ENCODE assay signal across 17 cellular contexts in genomic region chr18:57976230-57976773, GRCh38.
A peak's percentile ranks its signal among the peaks of the same experiment; 100 is the strongest.
DNase-seq lines count a peak whose midpoint lies in the region; ATAC-seq and TF ChIP-seq lines count a peak whose summit lies in the region.
"Had no signal": no experiment of that assay in that cellular context is flagged by ENCODE, and none has a peak within 500 bp of the region (broad histone marks: within the 10 kb centered on the region; RNA-seq: fewer than 3 reads in every experiment).

No MANE protein-coding gene starts in this region.

- H3K27me3 ChIP-seq in OCI-LY3 (ENCODE audit: low read depth, low read length) (no peaks in the 10 kb centered on the region), mesenchymal stem cell (ENCODE audit: control insufficient read depth in 1 of 2, insufficient read depth in 1 of 2, low read length in 2 of 2) (peaks cover 0 to 7% of the 10 kb centered on the region in 2 experiments), osteoblast (ENCODE audit: insufficient read depth, low read length) (peaks cover 46% of the 10 kb centered on the region)

- H3K9me3 ChIP-seq in OCI-LY3 (ENCODE audit: insufficient read depth, low read length) (no peaks in the 10 kb centered on the region), mesenchymal stem cell (ENCODE audit: control insufficient read depth, low read length) (no peaks in the 10 kb centered on the region), osteoblast (ENCODE audit: low read depth, low read length) (no peaks in the 10 kb centered on the region)
- H3K9me3 ChIP-seq: left ventricle myocardium inferior had no signal

- peak overlapping the region; percentile 72 for H3K4me2 ChIP-seq in OCI-LY3 (ENCODE audit: low read length)
- no peak overlapping the region for H3K4me2 ChIP-seq in mesenchymal stem cell (ENCODE audit: low read length, poor library complexity, severe bottlenecking)
- H3K4me2 ChIP-seq in osteoblast (ENCODE audit: insufficient read depth, low read length) = no peak overlapping the region

- no peak overlapping the region for H3K23ac ChIP-seq in mesenchymal stem cell (ENCODE audit: low read length in 2 of 2)

- no CpG with 5 or more reads among the region's 2 CpGs for WGBS in mesenchymal stem cell

- POLR2A ChIA-PET in activated CD4-positive, alpha-beta T cell treated with anti-CD3 and anti-CD28 coated beads, Interleukin-2, amount 10 ng/mL, durations not matched to agents 7 days and 5 days (lab: Charles Lee) = no interaction called here

- intact Hi-C loops in Calu3 (cut with micrococcal nuclease; ENCODE audit: unreplicated experiment) = no loop called here

- no peak overlapping the region for H2AK5ac ChIP-seq in mesenchymal stem cell (ENCODE audit: low read length, severe bottlenecking)

- H3K4me1 Mint-ChIP-seq in Calu3 (ENCODE audit: low read depth, unreplicated experiment) = peaks cover 12% of the 10 kb centered on the region
- H3K4me1 Mint-ChIP-seq in activated CD4-positive, alpha-beta T cell treated with anti-CD3 and anti-CD28 coated beads, Interleukin-2, amount 10 ng/mL, durations not matched to agents 7 days and 5 days = peaks cover 5% of the 10 kb centered on the region
- H3K4me1 Mint-ChIP-seq: activated naive CD4-positive, alpha-beta T cell treated with anti-CD3 and anti-CD28 coated beads, Interleukin-2, amount 50 U/mL, for 24 hours had no signal

- peak overlapping the region; percentile 22; the same call in 1 of the 2 replicates for H3K27ac ChIP-seq in OCI-LY3 (ENCODE audit: low read length)
- peak overlapping the region; percentile 44 for H3K27ac ChIP-seq in mesenchymal stem cell (ENCODE audit: low read length, poor library complexity, severe bottlenecking)
- no peak overlapping the region for H3K27ac ChIP-seq in osteoblast (ENCODE audit: low read depth, low read length)
- H3K27ac ChIP-seq: left ventricle myocardium inferior had no signal

- H2BK120ac ChIP-seq in mesenchymal stem cell (ENCODE audit: low read depth, low read length) = no peak overlapping the region

- H3K4me1 ChIP-seq in OCI-LY3 (ENCODE audit: low read length) = peaks cover 15% of the 10 kb centered on the region
- H3K4me1 ChIP-seq in mesenchymal stem cell (ENCODE audit: control insufficient read depth, insufficient read depth, low read depth, low read length) = peaks cover 3% of the 10 kb centered on the region
- no peaks in the 10 kb centered on the region for H3K4me1 ChIP-seq in osteoblast (ENCODE audit: insufficient read depth, low read length)
- H3K4me1 ChIP-seq: left ventricle myocardium inferior had no signal

- TF ChIP-seq CTCF in Calu3 (IDR thresholded peaks at IDR 0.05; ENCODE audit: unreplicated experiment) (no peak), OCI-LY3 (IDR thresholded peaks at IDR 0.05; ENCODE audit: low read depth, low read length) (no peak), osteoblast (IDR thresholded peaks at IDR 0.05; ENCODE audit: extremely low read depth, low read depth, low read length) (no peak)

- H3K27ac Mint-ChIP-seq in Calu3 (ENCODE audit: unreplicated experiment) = peak overlapping the region; percentile 17
- no peak overlapping the region for H3K27ac Mint-ChIP-seq in activated CD4-positive, alpha-beta T cell treated with anti-CD3 and anti-CD28 coated beads, Interleukin-2, amount 10 ng/mL, durations not matched to agents 7 days and 5 days
- H3K27ac Mint-ChIP-seq: activated CD8-positive, alpha-beta memory T cell treated with anti-CD3 and anti-CD28 coated beads, Interleukin-2, amount 10 ng/mL, durations not matched to agents 7 days and 5 days; activated naive CD4-positive, alpha-beta T cell treated with anti-CD3 and anti-CD28 coated beads, Interleukin-2, amount 50 U/mL, for 24 hours; stimulated activated naive CD8-positive, alpha-beta T cell treated with anti-CD3 and anti-CD28 coated beads, Interleukin-15, Interleukin-2, amounts not matched to agents 100 ng/mL and 50 ng/mL, for 24 hours had no signal

- no peaks in the 10 kb centered on the region for H3K79me2 ChIP-seq in OCI-LY3 (ENCODE audit: low read length)
- no peaks in the 10 kb centered on the region for H3K79me2 ChIP-seq in osteoblast (ENCODE audit: insufficient read depth, low read length)

- no peak overlapping the region for H3K4ac ChIP-seq in mesenchymal stem cell (ENCODE audit: low read depth in 1 of 2, low read length in 2 of 2)

- no peak for DNase-seq in Calu3
- no peak for DNase-seq in mesenchymal stem cell
- no peak for DNase-seq in AG08396 (ENCODE audit: low spot score)
- DNase-seq in activated CD4-positive, alpha-beta T cell treated with anti-CD3 and anti-CD28 coated beads, Interleukin-2, amount 10 ng/mL, durations not matched to agents 7 days and 5 days = no peak
- no peak for DNase-seq in osteoblast (ENCODE audit: insufficient read length, low spot score, missing footprints)
- DNase-seq: activated CD8-positive, alpha-beta memory T cell treated with anti-CD3 and anti-CD28 coated beads, Interleukin-2, amount 10 ng/mL, durations not matched to agents 7 days and 5 days; effector CD4-positive, alpha-beta T cell; GDM1; left ventricle myocardium inferior; NCI-H1105; NCI-H2227 treated with DMSO at 0.1 percent for 48 hours had no signal

- H3K18ac ChIP-seq in mesenchymal stem cell (ENCODE audit: low read depth in 1 of 2, low read length in 2 of 2) = no peak overlapping the region

- no peak overlapping the region for H2BK5ac ChIP-seq in mesenchymal stem cell (ENCODE audit: low read depth, low read length, poor library complexity, severe bottlenecking)

- H4K91ac ChIP-seq in mesenchymal stem cell (ENCODE audit: low read length) = no peak overlapping the region

- H3K4me3 Mint-ChIP-seq in Calu3 (ENCODE audit: low read depth, unreplicated experiment) = no peak overlapping the region
- no peak overlapping the region for H3K4me3 Mint-ChIP-seq in activated CD4-positive, alpha-beta T cell treated with anti-CD3 and anti-CD28 coated beads, Interleukin-2, amount 10 ng/mL, durations not matched to agents 7 days and 5 days
- H3K4me3 Mint-ChIP-seq: activated CD8-positive, alpha-beta memory T cell treated with anti-CD3 and anti-CD28 coated beads, Interleukin-2, amount 10 ng/mL, durations not matched to agents 7 days and 5 days; activated naive CD4-positive, alpha-beta T cell treated with anti-CD3 and anti-CD28 coated beads, Interleukin-2, amount 50 U/mL, for 24 hours; stimulated activated naive CD8-positive, alpha-beta T cell treated with anti-CD3 and anti-CD28 coated beads, Interleukin-15, Interleukin-2, amounts not matched to agents 100 ng/mL and 50 ng/mL, for 24 hours had no signal

- no peaks in the 10 kb centered on the region for H3K36me3 Mint-ChIP-seq in Calu3 (ENCODE audit: insufficient read depth, unreplicated experiment)
- H3K36me3 Mint-ChIP-seq in activated CD4-positive, alpha-beta T cell treated with anti-CD3 and anti-CD28 coated beads, Interleukin-2, amount 10 ng/mL, durations not matched to agents 7 days and 5 days (ENCODE audit: low read depth) = no peaks in the 10 kb centered on the region
- H3K36me3 Mint-ChIP-seq: activated CD8-positive, alpha-beta memory T cell treated with anti-CD3 and anti-CD28 coated beads, Interleukin-2, amount 10 ng/mL, durations not matched to agents 7 days and 5 days; activated naive CD4-positive, alpha-beta T cell treated with anti-CD3 and anti-CD28 coated beads, Interleukin-2, amount 50 U/mL, for 24 hours had no signal

- CTCF ChIA-PET in Calu3 (lab: Charles Lee) = interaction anchor here (0.6 to 1.1 kb wide), 2 partner anchors 67 to 196 kb away, joined by 3 to 4 read pairs; partner anchors contain the start of gene NEDD4L
- CTCF ChIA-PET in activated CD4-positive, alpha-beta T cell treated with anti-CD3 and anti-CD28 coated beads, Interleukin-2, amount 10 ng/mL, durations not matched to agents 7 days and 5 days (lab: Charles Lee) = no interaction called here

- H3K9ac ChIP-seq in OCI-LY3 (ENCODE audit: low read length) (peak overlapping the region; percentile 23), mesenchymal stem cell (ENCODE audit: low read length) (peak overlapping the region; percentile 14)

- no TSS peak for BruUV-seq in Calu3 (replicated peaks; lab: Mats Ljungman, UMichigan)

- H3K14ac ChIP-seq in mesenchymal stem cell (ENCODE audit: low read length in 2 of 2) = no peak overlapping the region

- H2AFZ ChIP-seq in OCI-LY3 (ENCODE audit: low read depth, low read length) (peak overlapping the region; percentile 79), mesenchymal stem cell (ENCODE audit: low read depth, low read length) (no peak overlapping the region), osteoblast (ENCODE audit: low read length) (no peak overlapping the region)

- no peaks in the 10 kb centered on the region for H3K79me1 ChIP-seq in mesenchymal stem cell (replicated peaks; ENCODE audit: low read length, poor library complexity, severe bottlenecking)

- peak; percentile 72 for ATAC-seq in GM21381 (IDR thresholded peaks at IDR 0.05; ENCODE audit: unreplicated experiment)
- no peak for ATAC-seq in GM21825 (IDR thresholded peaks at IDR 0.05; ENCODE audit: unreplicated experiment)
- ATAC-seq: activated CD8-positive, alpha-beta memory T cell treated with anti-CD3 and anti-CD28 coated beads, Interleukin-2, amount 10 ng/mL, durations not matched to agents 7 days and 5 days; Panc1 had no signal

- H4K20me1 ChIP-seq in OCI-LY3 (ENCODE audit: insufficient read depth, low read length) (no peaks in the 10 kb centered on the region), osteoblast (ENCODE audit: insufficient read depth, low read length) (no peaks in the 10 kb centered on the region)

- H3K4me3 ChIP-seq in OCI-LY3 (ENCODE audit: low read length) = peak overlapping the region; percentile 58
- H3K4me3 ChIP-seq in mesenchymal stem cell (ENCODE audit: insufficient read depth in 1 of 2, low read depth in 1 of 2, low read length in 2 of 2) = peak overlapping the region in 1 of 2 experiments; percentile 30
- no peak overlapping the region for H3K4me3 ChIP-seq in osteoblast (ENCODE audit: insufficient read depth, low read length)
- H3K4me3 ChIP-seq: left ventricle myocardium inferior had no signal

- no peak overlapping the region for H2BK15ac ChIP-seq in mesenchymal stem cell (ENCODE audit: low read depth, poor library complexity, severe bottlenecking)

- H3K9me3 Mint-ChIP-seq in Calu3 (ENCODE audit: low read depth, unreplicated experiment) = no peaks in the 10 kb centered on the region
- no peaks in the 10 kb centered on the region for H3K9me3 Mint-ChIP-seq in activated CD4-positive, alpha-beta T cell treated with anti-CD3 and anti-CD28 coated beads, Interleukin-2, amount 10 ng/mL, durations not matched to agents 7 days and 5 days
- H3K9me3 Mint-ChIP-seq: activated naive CD4-positive, alpha-beta T cell treated with anti-CD3 and anti-CD28 coated beads, Interleukin-2, amount 50 U/mL, for 24 hours; stimulated activated naive CD8-positive, alpha-beta T cell treated with anti-CD3 and anti-CD28 coated beads, Interleukin-15, Interleukin-2, amounts not matched to agents 100 ng/mL and 50 ng/mL, for 24 hours had no signal

- H3K27me3 Mint-ChIP-seq in Calu3 (ENCODE audit: unreplicated experiment) = no peaks in the 10 kb centered on the region
- peaks cover 11% of the 10 kb centered on the region for H3K27me3 Mint-ChIP-seq in activated CD4-positive, alpha-beta T cell treated with anti-CD3 and anti-CD28 coated beads, Interleukin-2, amount 10 ng/mL, durations not matched to agents 7 days and 5 days

- H4K8ac ChIP-seq in mesenchymal stem cell (ENCODE audit: low read length) = no peak overlapping the region

- no peaks in the 10 kb centered on the region for H3K36me3 ChIP-seq in OCI-LY3 (replicated peaks; ENCODE audit: low read depth, low read length)
- H3K36me3 ChIP-seq in mesenchymal stem cell (ENCODE audit: control insufficient read depth in 1 of 2, insufficient read depth in 2 of 2, low read depth in 1 of 2, low read length in 2 of 2) = no peaks in the 10 kb centered on the region
- no peaks in the 10 kb centered on the region for H3K36me3 ChIP-seq in osteoblast (ENCODE audit: insufficient read depth, low read length)
- H3K36me3 ChIP-seq: left ventricle myocardium inferior had no signal

- no peak overlapping the region for H2BK12ac ChIP-seq in mesenchymal stem cell (ENCODE audit: low read length in 2 of 2)
